ENCODE assay signal across 8 cellular contexts in the genomic region with DNA sequence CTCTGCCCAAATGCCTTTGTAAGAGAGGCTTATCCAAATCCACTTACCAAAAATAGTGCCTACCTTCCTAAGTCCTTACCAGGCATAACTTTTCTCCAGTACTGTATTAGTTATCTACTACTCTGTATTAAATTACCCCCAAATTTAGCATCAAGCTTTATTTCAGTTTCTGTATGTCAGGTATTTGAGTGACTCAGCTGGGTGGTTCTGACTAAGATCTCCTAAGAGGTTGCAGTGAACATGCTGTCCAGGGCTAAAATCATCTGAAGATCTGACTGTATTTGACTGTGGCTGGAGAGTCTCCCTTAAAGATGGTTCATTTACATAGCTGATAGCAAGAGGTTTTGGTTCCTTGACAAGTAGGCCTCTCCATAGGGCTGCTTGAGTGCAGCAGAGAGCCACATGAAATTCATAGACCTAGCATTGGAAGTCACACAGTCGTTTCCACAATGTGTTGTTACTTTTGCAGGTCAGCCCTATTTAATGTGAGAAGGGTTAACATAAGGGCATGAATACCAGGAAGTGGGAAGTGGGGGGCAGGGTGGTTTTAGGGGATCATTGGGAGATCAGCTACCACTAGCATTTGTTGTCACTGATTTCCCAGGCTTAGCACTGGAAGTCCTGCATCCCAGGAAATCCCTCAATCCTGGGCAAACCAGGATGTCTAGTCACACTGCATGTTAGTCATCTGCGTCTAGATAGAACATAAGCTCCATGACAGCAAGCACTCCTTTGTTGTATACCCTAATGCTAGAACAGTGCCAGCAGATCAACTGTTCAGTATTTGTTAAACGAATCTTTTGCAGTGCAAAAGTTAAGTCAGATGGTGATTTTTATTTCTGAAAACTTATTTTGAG. TPM values are rescaled to one million over a fixed set of nuclear protein-coding genes. Genes with fewer than 3 reads are reported as not detected.
DNase-seq lines count a peak whose midpoint lies in the region; ATAC-seq, FAIRE-seq and TF ChIP-seq lines count a peak whose summit lies in the region.

No MANE protein-coding gene starts in this region.

- H3K79me2 ChIP-seq in Loucy (ENCODE audit: insufficient read depth, low read length), result peaks cover 49% of the 10 kb centered on the region
- H3K79me2 ChIP-seq in neural cell (replicated peaks; ENCODE audit: insufficient read depth, low read length), result peaks cover 43% of the 10 kb centered on the region

- H4K20me1 ChIP-seq in Loucy (ENCODE audit: insufficient read depth, low read length, poor library complexity, severe bottlenecking), result peaks cover 34% of the 10 kb centered on the region
- no peaks in the 10 kb centered on the region for H4K20me1 ChIP-seq in neural cell (ENCODE audit: insufficient read depth)

- no peak for TF ChIP-seq CTCF in Loucy (conservative IDR thresholded peaks at IDR 0.05; ENCODE audit: low read length)
- TF ChIP-seq CTCF in chondrocyte (IDR thresholded peaks at IDR 0.05), result no peak
- no peak for TF ChIP-seq CTCF in neural cell (IDR thresholded peaks at IDR 0.05; ENCODE audit: poor library complexity, severe bottlenecking)

- H3K4me3 Mint-ChIP-seq in chondrocyte (ENCODE audit: unreplicated experiment), result peak overlapping the region; percentile 99

- H3K36me3 Mint-ChIP-seq in chondrocyte (ENCODE audit: low read depth), result peaks cover 8% of the 10 kb centered on the region

- TF ChIP-seq POLR2A in H54 (IDR thresholded peaks at IDR 0.05; ENCODE audit: low read depth, low read length), result no peak

- H3K4me2 ChIP-seq in Loucy (ENCODE audit: low read depth, low read length, poor library complexity, severe bottlenecking) (peak overlapping the region; percentile 80), neural cell (ENCODE audit: low read length) (no peak overlapping the region)

- H3K9me2 ChIP-seq in Loucy (replicated peaks; ENCODE audit: low read depth, low read length), result no peaks in the 10 kb centered on the region
- H3K9me2 ChIP-seq in neural cell (ENCODE audit: insufficient read depth, low read length), result no peaks in the 10 kb centered on the region

- H3F3A ChIP-seq in Loucy (ENCODE audit: low read depth), result no peaks in the 10 kb centered on the region
- H3F3A ChIP-seq in neural cell (ENCODE audit: insufficient read depth, low read length, poor library complexity, severe bottlenecking), result no peaks in the 10 kb centered on the region

- H3K27me3 ChIP-seq in Loucy (ENCODE audit: insufficient read depth, low read length, poor library complexity, severe bottlenecking), result no peaks in the 10 kb centered on the region
- H3K27me3 ChIP-seq in neural cell (ENCODE audit: insufficient read depth, low read depth, low read length), result no peaks in the 10 kb centered on the region

- H3K27ac ChIP-seq in neural cell (ENCODE audit: low read length), result no peak overlapping the region

- TF ChIP-seq RAD21 in neural cell (conservative IDR thresholded peaks at IDR 0.05), result no peak

- peak; percentile 68 for ATAC-seq in GM18511 (IDR thresholded peaks at IDR 0.05; ENCODE audit: unreplicated experiment)

- no peaks in the 10 kb centered on the region for H3K9me3 ChIP-seq in Loucy (ENCODE audit: insufficient read depth, low read depth, low read length)
- no peaks in the 10 kb centered on the region for H3K9me3 ChIP-seq in neural cell (ENCODE audit: low read length)

- no peak overlapping the region for H2AFZ ChIP-seq in Loucy (ENCODE audit: low read length)
- H2AFZ ChIP-seq in neural cell (ENCODE audit: low read depth, low read length), result no peak overlapping the region

- no peaks in the 10 kb centered on the region for H3K27me3 Mint-ChIP-seq in chondrocyte (ENCODE audit: low read depth)

- FAIRE-seq in H54 (lab: Jason Lieb, UNC), result peak; percentile 94

- peaks cover 46% of the 10 kb centered on the region for H3K4me1 ChIP-seq in Loucy (ENCODE audit: insufficient read depth, low read length, poor library complexity, severe bottlenecking)

- H3K4me3 ChIP-seq in Loucy (ENCODE audit: low read length, poor library complexity, severe bottlenecking) (peak overlapping the region; percentile 83), neural cell (ENCODE audit: low read length) (peak overlapping the region; percentile 85)

- no peaks in the 10 kb centered on the region for H3K9me3 Mint-ChIP-seq in chondrocyte (ENCODE audit: low read depth)

- H3K9ac ChIP-seq in Loucy (ENCODE audit: low read depth, low read length, poor library complexity, severe bottlenecking), result peak overlapping the region; percentile 87
- H3K9ac ChIP-seq in neural cell (ENCODE audit: low read length), result no peak overlapping the region

- DNase-seq in H54 (ENCODE audit: insufficient read length, low spot score), result peak; percentile 44
- no peak for DNase-seq in chondrocyte (ENCODE audit: low spot score)
- DNase-seq in SW480 (ENCODE audit: low spot score), result no peak
- DNase-seq in NCI-H2029 treated with DMSO at 0.1 percent for 48 hours (lab: John Stamatoyannopoulos, UW), result no peak
- DNase-seq in COR-L47 (lab: John Stamatoyannopoulos, UW), result no peak

- H3K27ac Mint-ChIP-seq in chondrocyte (ENCODE audit: unreplicated experiment), result peak overlapping the region; percentile 46

- peaks cover 49% of the 10 kb centered on the region for H3K4me1 Mint-ChIP-seq in chondrocyte (ENCODE audit: low read depth)

- H3K36me3 ChIP-seq in Loucy (ENCODE audit: insufficient read depth, low read length), result peaks cover 4% of the 10 kb centered on the region; the same call in 1 of the 2 replicates
- no peaks in the 10 kb centered on the region for H3K36me3 ChIP-seq in neural cell (ENCODE audit: insufficient read depth, low read length)

- no peak for TF ChIP-seq EP300 in neural cell (conservative IDR thresholded peaks at IDR 0.05; ENCODE audit: poor library complexity, severe bottlenecking)

TF ChIP-seq in neural cell, 6 proteins besides CTCF, POLR2A, EP300 and RAD21:
- no peak for TF ChIP-seq TAF1 (IDR thresholded peaks at IDR 0.05; ENCODE audit: low read depth)
- no peak for TF ChIP-seq SMC3 (conservative IDR thresholded peaks at IDR 0.05; ENCODE audit: poor library complexity)
- no peak for TF ChIP-seq EZH2 (IDR thresholded peaks at IDR 0.05; ENCODE audit: borderline replicate concordance, insufficient read depth, low read length, poor library complexity, severe bottlenecking)
- no peak for TF ChIP-seq REST (IDR thresholded peaks at IDR 0.05; ENCODE audit: borderline replicate concordance)
- TF ChIP-seq MXI1 (conservative IDR thresholded peaks at IDR 0.05; ENCODE audit: poor library complexity, severe bottlenecking), result no peak
- no peak for TF ChIP-seq POLR2AphosphoS5 (IDR thresholded peaks at IDR 0.05)
TF ChIP-seq in neural cell: peak in this region for 0.

RNA-seq across cellular contexts. Expression of gene ZNF622, which starts 2.0 kb away (rescaled TPM):
- total RNA-seq in chondrocyte, result 30.5 to 32.7 TPM (median 30.9 TPM) in 3 replicates
- 45.6 and 45.9 TPM in 2 replicates for polyA plus RNA-seq in neural cell
- polyA minus RNA-seq in neural cell, result 49.4 and 53.4 TPM in 2 replicates
